ENCODE assay signal across 8 cellular contexts in genomic region chr16:29995911-29996772, GRCh38. TPM values are rescaled to one million over a fixed set of nuclear protein-coding genes. Genes with fewer than 3 reads are reported as not detected.
DNase-seq lines count a peak whose midpoint lies in the region; ATAC-seq and TF ChIP-seq lines count a peak whose summit lies in the region.

INO80E (plus strand) TSS chr16:29996241; CDS start chr16:29996311, 70 bp downstream.

- CTCF ChIA-PET in T-cell (lab: Charles Lee): interaction anchor here in 1 of 2 donors (0.7 to 1.6 kb wide), 4 partner anchors 23 to 296 kb away, joined by 4 to 6 read pairs (median 4); partner anchors contain the start of genes PAGR1 and TAOK2

- peaks cover 1 to 55% (median 31%) of the 10 kb centered on the region in 4 donors for H3K36me3 ChIP-seq in upper lobe of left lung

- ATAC-seq in HG02763 (IDR thresholded peaks at IDR 0.05; ENCODE audit: unreplicated experiment) (peak; percentile 94), T-cell (replicated peaks in 1 of 4) (peak; percentile 95 to 98 (median 96)), upper lobe of left lung (ENCODE audit: low FRiP score in 2 of 2) (peak; percentile 98)

- WGBS in adipose tissue, 3 donors: 0 to 1% (median 1%) methylated on average over 64 to 66 of the region's 66 CpGs
- WGBS in upper lobe of left lung, 2 donors: 1% methylated on average over 55 to 66 of the region's 66 CpGs

- no peak for TF ChIP-seq CTCF in GM12875 (IDR thresholded peaks at IDR 0.05; ENCODE audit: borderline replicate concordance, insufficient read depth, low read depth, low read length)
- peak in 2 of 6 experiments; percentile 21 to 38 for TF ChIP-seq CTCF in upper lobe of left lung (IDR thresholded peaks at IDR 0.05)

- peak in 1 of 4 donors; percentile 34 for TF ChIP-seq EP300 in upper lobe of left lung (IDR thresholded peaks at IDR 0.05)

- H3K27ac Mint-ChIP-seq in T-cell: peak within 1 kb of the TSS; percentile 95 to 97

- H3K36me3 Mint-ChIP-seq in T-cell: peaks cover 12% of the 10 kb centered on the region

- H3K9me3 Mint-ChIP-seq in T-cell: no peaks in the 10 kb centered on the region

- peak within 1 kb of the TSS; percentile 67 for H3K4me3 ChIP-seq in GM12875 (ENCODE audit: low read depth, low read length)
- peak within 1 kb of the TSS; percentile 74 to 96 (median 83) for H3K4me3 ChIP-seq in upper lobe of left lung

- H3K27me3 Mint-ChIP-seq in T-cell: no peaks in the 10 kb centered on the region

- POLR2A ChIA-PET in T-cell (lab: Charles Lee): interaction anchor here in 1 of 2 donors (0.6 kb wide), 1 partner anchor 174 kb away, joined by 6 read pairs; no protein-coding TSS in a partner anchor

- TF ChIP-seq POLR2A in upper lobe of left lung (IDR thresholded peaks at IDR 0.05): peak in 2 of 4 donors; percentile 27 to 64

- peak; percentile 78 for DNase-seq in NCI-H1417 treated with DMSO at 0.1 percent for 48 hours (lab: John Stamatoyannopoulos, UW)
- peak; percentile 97 to 100 (median 99) for DNase-seq in T-cell
- peak; percentile 100 for DNase-seq in cardiac septum (ENCODE audit: low spot score)
- peak; percentile 96 for DNase-seq in pons (ENCODE audit: low spot score)
- peak; percentile 99 to 100 for DNase-seq in upper lobe of left lung

- peaks cover 32 to 47% (median 43%) of the 10 kb centered on the region in 3 donors for H3K4me1 Mint-ChIP-seq in T-cell

- no peaks in the 10 kb centered on the region for H3K27me3 ChIP-seq in upper lobe of left lung

- H3K27ac ChIP-seq in adipose tissue (ENCODE audit: low read depth, low read length) (peak within 1 kb of the TSS; percentile 70), upper lobe of left lung (peak within 1 kb of the TSS; percentile 88 to 92 (median 90))

- peak within 1 kb of the TSS; percentile 96 to 99 (median 97) for H3K4me3 Mint-ChIP-seq in T-cell

- intact Hi-C loops in cardiac septum (cut with DNase I): loop anchor here (1.0 to 5.0 kb wide), 3 partner anchors 23 to 133 kb away; partner anchors contain the start of genes CDIPT, KCTD13 and TAOK2

- no peaks in the 10 kb centered on the region for H3K9me3 ChIP-seq in upper lobe of left lung

- H3K4me1 ChIP-seq in upper lobe of left lung: peaks cover 21 to 43% (median 36%) of the 10 kb centered on the region in 4 donors

RNA-seq across cellular contexts. Expression of gene INO80E, which starts in this region (rescaled TPM):
- total RNA-seq in T-cell (100 to 1,000 TPM in 3 of 5 donors, 10 to 100 TPM in 2; 84.8 to 152 (median 128) TPM), cardiac septum (36.8 TPM), upper lobe of left lung (10 to 100 TPM; 29.5 to 82.8 (median 55.7) TPM)
- 10 to 100 TPM; 37.3 to 69.5 (median 50.1) TPM for polyA plus RNA-seq in adipose tissue

Comparison
In these comparisons a context has a peak if more than half of its experiments do, and no peak if none do; other contexts are left out.
1. Peak in every context shown above with its lines: DNase-seq, ATAC-seq, H3K4me3 ChIP-seq and H3K27ac ChIP-seq.